ENCODE assay signal across 8 cellular contexts in the genomic region with DNA sequence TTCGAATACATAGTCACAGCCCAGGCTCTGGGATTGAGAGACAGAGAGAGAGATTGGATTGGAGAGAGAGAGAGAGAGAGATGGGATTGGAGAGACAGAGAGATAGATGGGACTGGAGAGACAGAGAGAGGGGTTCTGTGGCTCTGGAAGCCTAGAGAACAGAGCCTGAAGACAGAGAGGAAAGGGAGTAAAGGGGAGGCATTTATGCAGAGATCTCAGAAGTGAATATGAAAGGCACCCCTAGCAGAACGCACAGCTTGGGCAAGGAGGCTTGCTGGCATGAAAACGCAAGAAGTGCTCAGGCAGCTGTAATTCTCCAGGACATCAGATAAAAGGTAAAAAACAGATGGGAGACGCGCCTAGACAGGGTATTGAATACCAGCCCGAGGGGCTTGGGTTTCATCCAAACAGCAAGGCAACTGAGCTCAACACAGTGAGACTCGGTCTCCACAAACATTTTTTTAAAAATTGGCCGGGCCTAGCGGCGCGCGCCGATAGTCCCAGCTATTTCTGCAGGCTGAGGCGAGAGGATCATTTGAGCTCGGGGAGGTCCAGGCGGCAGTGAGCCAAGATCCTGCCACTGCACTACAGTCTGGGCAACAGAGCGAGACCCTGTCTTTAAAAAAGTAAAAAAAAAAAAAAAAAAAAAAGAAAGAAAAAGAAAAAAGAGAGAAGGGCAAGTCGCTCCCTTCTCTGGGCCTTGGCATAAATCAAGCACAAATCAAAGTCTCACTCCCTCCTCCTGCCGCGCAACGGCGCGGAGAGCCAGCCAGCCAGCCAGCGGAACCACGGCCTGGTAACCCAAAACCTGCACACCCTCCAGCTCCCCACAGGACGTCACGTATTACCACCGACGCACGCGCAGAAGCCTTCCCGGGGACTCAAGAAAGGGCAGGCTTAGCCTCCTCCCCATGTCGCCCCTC. TPM values are rescaled to one million over a fixed set of nuclear protein-coding genes. Genes with fewer than 3 reads are reported as not detected.
DNase-seq lines count a peak whose midpoint lies in the region; TF ChIP-seq lines count a peak whose summit lies in the region.

No MANE protein-coding gene starts in this region.

- no peaks in the 10 kb centered on the region for H3K9me3 ChIP-seq in right atrium auricular region
- no peaks in the 10 kb centered on the region for H3K9me3 ChIP-seq in sigmoid colon

- peak overlapping the region; percentile 78 for H2AFZ ChIP-seq in KMS-11 (ENCODE audit: low read depth)

- peak overlapping the region; percentile 27; the same call in 1 of the 2 replicates for H3K27ac ChIP-seq in KMS-11
- peak overlapping the region; percentile 90 to 95 for H3K27ac ChIP-seq in right atrium auricular region
- H3K27ac ChIP-seq in sigmoid colon, result peak overlapping the region; percentile 87 to 94 (median 91)

- H3K9me3 Mint-ChIP-seq in activated naive CD4-positive, alpha-beta T cell treated with anti-CD3 and anti-CD28 coated beads for 36 hours, result no peaks in the 10 kb centered on the region

- H3K36me3 ChIP-seq in BJ (ENCODE audit: control insufficient read depth, insufficient read depth, low read length) (peaks cover 4% of the 10 kb centered on the region), KMS-11 (ENCODE audit: insufficient read depth) (peaks cover 8% of the 10 kb centered on the region; the same call in 1 of the 2 replicates), right atrium auricular region (peaks cover 8% of the 10 kb centered on the region), sigmoid colon (no peaks in the 10 kb centered on the region)

- H3K79me2 ChIP-seq in KMS-11 (ENCODE audit: insufficient read depth, low read depth), result peaks cover 39% of the 10 kb centered on the region

- POLR2A ChIA-PET in BJ (lab: Charles Lee), result interaction anchor here (0.8 to 0.9 kb wide), 2 partner anchors 18 to 49 kb away, joined by 3 read pairs; a partner anchor contains a TSS

- H3K4me3 Mint-ChIP-seq in activated naive CD4-positive, alpha-beta T cell treated with anti-CD3 and anti-CD28 coated beads for 36 hours, result peak overlapping the region; percentile 85

- H3K27me3 ChIP-seq in BJ (ENCODE audit: control insufficient read depth, insufficient read depth, low read length) (no peaks in the 10 kb centered on the region), KMS-11 (ENCODE audit: insufficient read depth, low read depth) (no peaks in the 10 kb centered on the region), right atrium auricular region (no peaks in the 10 kb centered on the region), sigmoid colon (no peaks in the 10 kb centered on the region)

- TF ChIP-seq CTCF in BJ (IDR thresholded peaks at IDR 0.05; ENCODE audit: insufficient read depth, low read depth, low read length) (no peak), KMS-11 (conservative IDR thresholded peaks at IDR 0.05; ENCODE audit: low read depth, low read length) (no peak), right atrium auricular region (IDR thresholded peaks at IDR 0.05) (no peak), sigmoid colon (IDR thresholded peaks at IDR 0.05) (no peak)

- H3K36me3 Mint-ChIP-seq in activated naive CD4-positive, alpha-beta T cell treated with anti-CD3 and anti-CD28 coated beads for 36 hours (ENCODE audit: low read depth), result peaks cover 11% of the 10 kb centered on the region

- no peaks in the 10 kb centered on the region for H3K27me3 Mint-ChIP-seq in activated naive CD4-positive, alpha-beta T cell treated with anti-CD3 and anti-CD28 coated beads for 36 hours (ENCODE audit: low read depth)

- no peaks in the 10 kb centered on the region for H4K20me1 ChIP-seq in KMS-11 (ENCODE audit: insufficient read depth)

- H3K4me3 ChIP-seq in BJ (ENCODE audit: low read depth, low read length), result peak overlapping the region; percentile 46
- H3K4me3 ChIP-seq in KMS-11 (IDR thresholded peaks at IDR 0.05; ENCODE audit: insufficient read depth, low read depth, low read length), result no peak overlapping the region
- H3K4me3 ChIP-seq in right atrium auricular region, result peak overlapping the region; percentile 36 to 50
- peak overlapping the region; percentile 44 to 56 (median 50) for H3K4me3 ChIP-seq in sigmoid colon

- DNase-seq in BJ (ENCODE audit: low read depth), result no peak
- no peak for DNase-seq in activated naive CD4-positive, alpha-beta T cell treated with anti-CD3 and anti-CD28 coated beads for 36 hours
- DNase-seq in right atrium auricular region (ENCODE audit: low spot score), result peak; percentile 84
- peak; percentile 93 for DNase-seq in sigmoid colon
- no peak for DNase-seq in HuH-7 (ENCODE audit: low spot score)
- DNase-seq in NCI-H187 (lab: John Stamatoyannopoulos, UW), result no peak

- intact Hi-C loops in activated naive CD4-positive, alpha-beta T cell treated with anti-CD3 and anti-CD28 coated beads for 36 hours (cut with micrococcal nuclease), result loop anchor here (1.0 to 5.0 kb wide), 5 partner anchors 18 to 449 kb away; a partner anchor contains a TSS
- intact Hi-C loops in sigmoid colon (cut with DNase I), result loop anchor here (1.0 kb wide), 1 partner anchor 19 kb away; no protein-coding TSS in a partner anchor

- H3K27ac Mint-ChIP-seq in activated naive CD4-positive, alpha-beta T cell treated with anti-CD3 and anti-CD28 coated beads for 36 hours, result peak overlapping the region; percentile 94

- H3K4me2 ChIP-seq in KMS-11, result peak overlapping the region; percentile 34; the same call in 1 of the 2 replicates

- TF ChIP-seq POLR2A in GM19193 (IDR thresholded peaks at IDR 0.05; ENCODE audit: extremely low read depth, insufficient read depth, insufficient read length), result peak; percentile 47
- TF ChIP-seq POLR2A in sigmoid colon (IDR thresholded peaks at IDR 0.05), result peak; percentile 25 to 39

- H3K4me1 ChIP-seq in KMS-11 (ENCODE audit: low read depth, poor library complexity, severe bottlenecking) (peaks cover 12% of the 10 kb centered on the region), right atrium auricular region (peaks cover 0 to 43% of the 10 kb centered on the region in 2 donors), sigmoid colon (peaks cover 0 to 44% (median 41%) of the 10 kb centered on the region in 4 donors)

- CTCF ChIA-PET in BJ (lab: Yijun Ruan, JAX), result interaction anchor here (0.7 to 1.6 kb wide), 4 partner anchors 10 to 50 kb away, joined by 3 to 6 read pairs (median 4); a partner anchor contains a TSS
- CTCF ChIA-PET in activated naive CD4-positive, alpha-beta T cell treated with anti-CD3 and anti-CD28 coated beads for 36 hours (lab: Charles Lee), result interaction anchor here (1.3 to 1.6 kb wide), 2 partner anchors 48 to 68 kb away, joined by 7 read pairs; no protein-coding TSS in a partner anchor

- peaks cover 31% of the 10 kb centered on the region for H3K4me1 Mint-ChIP-seq in activated naive CD4-positive, alpha-beta T cell treated with anti-CD3 and anti-CD28 coated beads for 36 hours (ENCODE audit: low read depth)

- no peak for TF ChIP-seq EP300 in sigmoid colon (IDR thresholded peaks at IDR 0.05)

- WGBS in sigmoid colon, 2 donors, result 4 to 6% methylated on average over 33 of the region's 33 CpGs

- peak overlapping the region; percentile 14; the same call in 1 of the 2 replicates for H3K9ac ChIP-seq in KMS-11

RNA-seq across cellular contexts. Expression of a gene that starts 0.8 kb away (rescaled TPM):
- polyA plus RNA-seq in BJ (2011; rRNA removed) (146 and 269 TPM in 2 replicates), sigmoid colon (100 to 1,000 TPM; 108 to 139 (median 126) TPM)
- 347 and 506 TPM in 2 replicates for polyA minus RNA-seq in BJ (2011; rRNA and poly(A)+ RNA removed)
- 100 to 1,000 TPM; 228 to 232 TPM for total RNA-seq in activated naive CD4-positive, alpha-beta T cell treated with anti-CD3 and anti-CD28 coated beads for 36 hours
- total RNA-seq in right atrium auricular region (100 to 1,000 TPM; 284 to 322 TPM), sigmoid colon (100 to 1,000 TPM; 127 to 163 (median 137) TPM)

RNA-seq across cellular contexts. Expression of a gene that starts 17.7 kb away (rescaled TPM):
- polyA plus RNA-seq in BJ (2011; rRNA removed) (1.5 and 2.0 TPM in 2 replicates), sigmoid colon (1 to 10 TPM; 2.4 to 5.1 (median 2.5) TPM)
- 1.5 and 2.6 TPM in 2 replicates for polyA minus RNA-seq in BJ (2011; rRNA and poly(A)+ RNA removed)
- total RNA-seq in activated naive CD4-positive, alpha-beta T cell treated with anti-CD3 and anti-CD28 coated beads for 36 hours, result 10 to 100 TPM; 10.7 to 11.1 TPM
- total RNA-seq in right atrium auricular region (1 to 10 TPM; 2.2 to 7.6 TPM), sigmoid colon (10 to 100 TPM in 2 of 4 donors, 1 to 10 TPM in 2; 9.1 to 12.3 (median 9.9) TPM)

RNA-seq across cellular contexts. Expression of a gene that starts 49.3 kb away (rescaled TPM):
- polyA plus RNA-seq in BJ (2011; rRNA removed), result 2.6 and 3.1 TPM in 2 replicates
- polyA minus RNA-seq in BJ (2011; rRNA and poly(A)+ RNA removed), result 3.2 and 5.2 TPM in 2 replicates
- 1 to 10 TPM; 7.6 to 8.7 TPM for total RNA-seq in activated naive CD4-positive, alpha-beta T cell treated with anti-CD3 and anti-CD28 coated beads for 36 hours
- 1 to 10 TPM; 2.4 to 3.3 TPM for total RNA-seq in right atrium auricular region
- total RNA-seq in sigmoid colon, result 1 to 10 TPM; 4.3 to 7.2 (median 5.4) TPM
- polyA plus RNA-seq in sigmoid colon, result 1 to 10 TPM; 1.4 to 3.7 (median 1.8) TPM

Comparison
In these comparisons a context has a peak if more than half of its experiments do, and no peak if none do; other contexts are left out.
1. DNase-seq: peak in right atrium auricular region (single experiment) and sigmoid colon (single experiment); none in BJ (single experiment), activated naive CD4-positive, alpha-beta T cell treated with anti-CD3 and anti-CD28 coated beads for 36 hours (single experiment), HuH-7 (single experiment) and NCI-H187 (0 of 2).
2. H3K27ac ChIP-seq: peak in every context shown above with its lines; median percentile 92 in right atrium auricular region; 91 in sigmoid colon; 27 in KMS-11.